In genomic region chr2:42135381-42136312, GRCh38 we compare ENCODE assay signal across 1 cellular context.
TF ChIP-seq lines count a peak whose summit lies in the region.

No MANE protein-coding gene starts in this region.

TF ChIP-seq in HepG2, 621 proteins besides CTCF, POLR2A, EP300 and RAD21 (continued from another document and continues in another):
- TF ChIP-seq LRRFIP1 (CRISPR knock-in tag; conservative IDR thresholded peaks at IDR 0.05) (no peak), TFE3 (CRISPR knock-in tag; IDR thresholded peaks at IDR 0.05) (peak; percentile 96), RBM39 (IDR thresholded peaks at IDR 0.05; ENCODE audit: low read depth, low read length, poor library complexity, severe bottlenecking) (no peak), ZNF800 (CRISPR knock-in tag; IDR thresholded peaks at IDR 0.05) (peak; percentile 83; the same call in 1 of the 2 replicates), ZNF775 (CRISPR knock-in tag; IDR thresholded peaks at IDR 0.05; ENCODE audit: borderline replicate concordance) (no peak), ZNF275 (CRISPR knock-in tag; IDR thresholded peaks at IDR 0.05; ENCODE audit: borderline replicate concordance) (peak; percentile 59; the same call in 1 of the 2 replicates), HNRNPK (IDR thresholded peaks at IDR 0.05; ENCODE audit: low read depth, low read length, poor library complexity, severe bottlenecking) (peak; percentile 19), HHEX (CRISPR knock-in tag; IDR thresholded peaks at IDR 0.05) (peak; percentile 89), SSRP1 (CRISPR knock-in tag; IDR thresholded peaks at IDR 0.05) (peak; percentile 72; the same call in 1 of the 2 replicates), ZNF660 (CRISPR knock-in tag; IDR thresholded peaks at IDR 0.05; ENCODE audit: borderline replicate concordance, low read depth) (no peak), MLLT10 (CRISPR knock-in tag; IDR thresholded peaks at IDR 0.05) (no peak), ZNF503 (CRISPR knock-in tag; IDR thresholded peaks at IDR 0.05) (peak; percentile 98), ZMYM2 (CRISPR knock-in tag; IDR thresholded peaks at IDR 0.05) (peak; percentile 43; the same call in 1 of the 2 replicates), SRSF4 (IDR thresholded peaks at IDR 0.05; ENCODE audit: low read depth, low read length, poor library complexity, severe bottlenecking) (no peak), GMEB2 (CRISPR knock-in tag; IDR thresholded peaks at IDR 0.05; ENCODE audit: low read depth) (0 out of 2 replicates have a peak, but pooled peaks have one; percentile 44), ZHX2 (IDR thresholded peaks at IDR 0.05; ENCODE audit: low read depth) (0 out of 2 replicates have a peak, but pooled peaks have one; percentile 55), ZHX2 (CRISPR knock-in tag; IDR thresholded peaks at IDR 0.05; ENCODE audit: borderline replicate concordance) (no peak), HNRNPLL (IDR thresholded peaks at IDR 0.05; ENCODE audit: low read depth, low read length, poor library complexity, severe bottlenecking) (no peak), NBN (conservative IDR thresholded peaks at IDR 0.05) (no peak), DMAP1 (CRISPR knock-in tag; IDR thresholded peaks at IDR 0.05) (peak; percentile 82), ZNF83 (CRISPR knock-in tag; IDR thresholded peaks at IDR 0.05; ENCODE audit: borderline replicate concordance) (no peak), ZNF543 (CRISPR knock-in tag; IDR thresholded peaks at IDR 0.05) (no peak; the same call in none of the 2 replicates), ZNF430 (CRISPR knock-in tag; IDR thresholded peaks at IDR 0.05) (peak; percentile 85; the same call in 1 of the 2 replicates), RXRB (CRISPR knock-in tag; IDR thresholded peaks at IDR 0.05; ENCODE audit: borderline replicate concordance) (peak; percentile 97), NFIC (IDR thresholded peaks at IDR 0.05; ENCODE audit: low read length) (peak; percentile 99), GATAD2A (CRISPR knock-in tag; IDR thresholded peaks at IDR 0.05) (peak; percentile 99), SNAPC2 (CRISPR knock-in tag; IDR thresholded peaks at IDR 0.05) (0 out of 2 replicates have a peak, but pooled peaks have one; percentile 4), HIC2 (CRISPR knock-in tag; IDR thresholded peaks at IDR 0.05; ENCODE audit: low read depth) (no peak), ZNF343 (CRISPR knock-in tag; IDR thresholded peaks at IDR 0.05) (peak; percentile 27; the same call in 1 of the 2 replicates), ZNF350 (CRISPR knock-in tag; IDR thresholded peaks at IDR 0.05; ENCODE audit: borderline replicate concordance, low read depth) (0 out of 2 replicates have a peak, but pooled peaks have one; percentile 35), ZNF766 (CRISPR knock-in tag; IDR thresholded peaks at IDR 0.05; ENCODE audit: borderline replicate concordance) (no peak; the same call in 1 of the 2 replicates), ZBTB34 (CRISPR knock-in tag; IDR thresholded peaks at IDR 0.05) (peak; percentile 83; the same call in 1 of the 2 replicates), PBX2 (CRISPR knock-in tag; IDR thresholded peaks at IDR 0.05) (peak; percentile 75), ZNF768 (CRISPR knock-in tag; IDR thresholded peaks at IDR 0.05) (no peak), ZNF749 (CRISPR knock-in tag; IDR thresholded peaks at IDR 0.05; ENCODE audit: borderline replicate concordance) (peak; percentile 80; the same call in 1 of the 2 replicates), FIP1L1 (IDR thresholded peaks at IDR 0.05; ENCODE audit: borderline replicate concordance, insufficient read depth, low read depth, low read length) (no peak)
